ENCODE assay signal across 1 cellular context in the genomic region with DNA sequence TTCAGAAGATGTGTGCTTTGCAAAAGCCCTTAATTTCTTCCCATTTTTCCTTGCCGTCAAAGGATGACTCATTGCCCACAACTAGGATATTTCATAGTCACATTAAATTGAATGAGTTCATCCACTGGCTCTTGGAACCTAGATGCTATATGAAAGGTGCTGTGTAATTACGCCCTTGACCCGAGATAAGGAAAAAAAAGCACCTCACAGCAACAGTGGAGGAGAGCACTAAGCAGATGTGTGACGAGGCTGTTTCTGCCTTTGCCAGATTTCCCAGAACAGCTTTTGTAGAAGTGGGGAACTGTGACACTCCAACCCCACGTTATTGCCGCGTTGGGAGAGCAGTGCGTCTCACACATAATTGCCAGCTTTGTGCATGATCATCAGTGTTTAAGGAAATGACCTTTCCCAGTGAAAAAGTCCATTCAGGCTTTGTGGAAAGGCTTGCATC.
A peak's percentile ranks its signal among the peaks of the same experiment; 100 is the strongest.
TF ChIP-seq lines count a peak whose summit lies in the region.

No MANE protein-coding gene starts in this region.

TF ChIP-seq in K562, 482 proteins besides CTCF, POLR2A, EP300 and RAD21 (continued from another document and continues in another):
- TF ChIP-seq CC2D1A (IDR thresholded peaks at IDR 0.05) (no peak), CSDE1 (IDR thresholded peaks at IDR 0.05) (no peak), GATAD2B (IDR thresholded peaks at IDR 0.05; ENCODE audit: borderline replicate concordance) (no peak), PHB2 (IDR thresholded peaks at IDR 0.05; ENCODE audit: low read depth) (no peak), RCOR1 (IDR thresholded peaks at IDR 0.05; ENCODE audit: borderline replicate concordance in 1 of 2, low read depth in 2 of 2, low read length in 2 of 2) (peak; percentile 56 to 94; a peak in 3 of 4 replicates), ZNF384 (IDR thresholded peaks at IDR 0.05; ENCODE audit: low read depth, low read length) (peak; percentile 86), MTF1 (CRISPR knock-in tag; IDR thresholded peaks at IDR 0.05; ENCODE audit: borderline replicate concordance) (no peak), ELF1 (tag; IDR thresholded peaks at IDR 0.05) (no peak), TARDBP (IDR thresholded peaks at IDR 0.05) (no peak), SAP30 (IDR thresholded peaks at IDR 0.05; ENCODE audit: borderline replicate concordance, insufficient read depth, low read depth, low read length, poor library complexity, severe bottlenecking) (no peak), ZNF778 (CRISPR knock-in tag; IDR thresholded peaks at IDR 0.05) (no peak), C11orf30 (IDR thresholded peaks at IDR 0.05; ENCODE audit: low read depth) (peak; percentile 93), CEBPB (tag; IDR thresholded peaks at IDR 0.05) (peak; percentile 52; the same call in 1 of the 2 replicates), ARID2 (IDR thresholded peaks at IDR 0.05) (no peak), SMARCA4 (IDR thresholded peaks at IDR 0.05) (peak; percentile 95), KDM4B (IDR thresholded peaks at IDR 0.05; ENCODE audit: borderline replicate concordance in 2 of 2, low read depth in 1 of 2) (no peak), BHLHE40 (IDR thresholded peaks at IDR 0.05; ENCODE audit: low read length) (no peak), L3MBTL2 (IDR thresholded peaks at IDR 0.05) (0 out of 2 replicates have a peak, but pooled peaks have one; percentile 26), NELFE (IDR thresholded peaks at IDR 0.05; ENCODE audit: insufficient read depth, insufficient read length) (no peak), MCM3 (IDR thresholded peaks at IDR 0.05) (no peak), HCFC1 (IDR thresholded peaks at IDR 0.05; ENCODE audit: low read depth, low read length) (no peak), GATA2 (CRISPR knock-in tag; IDR thresholded peaks at IDR 0.05) (no peak; the same call in 1 of the 2 replicates), JUNB (CRISPR knock-in tag; conservative IDR thresholded peaks at IDR 0.05) (peak; percentile 78), ZNF507 (tag; conservative IDR thresholded peaks at IDR 0.05) (no peak), CBFA2T2 (conservative IDR thresholded peaks at IDR 0.05) (peak; percentile 68), ZNF408 (CRISPR knock-in tag; IDR thresholded peaks at IDR 0.05; ENCODE audit: low read depth) (no peak), ZNF316 (IDR thresholded peaks at IDR 0.05) (peak; percentile 96), SP1 (CRISPR knock-in tag; IDR thresholded peaks at IDR 0.05) (no peak), SMAD4 (CRISPR knock-in tag; conservative IDR thresholded peaks at IDR 0.05) (no peak), NCOA6 (IDR thresholded peaks at IDR 0.05) (no peak), BACH1 (tag; IDR thresholded peaks at IDR 0.05) (peak; percentile 91), NFE2L1 (tag; IDR thresholded peaks at IDR 0.05; ENCODE audit: borderline replicate concordance, low read depth) (peak; percentile 33; the same call in 1 of the 2 replicates), KDM2B (CRISPR knock-in tag; IDR thresholded peaks at IDR 0.05) (no peak), ETV5 (CRISPR knock-in tag; IDR thresholded peaks at IDR 0.05; ENCODE audit: low read depth) (0 out of 2 replicates have a peak, but pooled peaks have one; percentile 18), YBX1 (IDR thresholded peaks at IDR 0.05) (no peak), DPF2 (IDR thresholded peaks at IDR 0.05) (peak; percentile 95), RHOXF2B (CRISPR knock-in tag; conservative IDR thresholded peaks at IDR 0.05) (no peak), FOS (IDR thresholded peaks at IDR 0.05; ENCODE audit: extremely low read depth, insufficient read length) (peak; percentile 48)
- TF ChIP-seq, protein P1, sequence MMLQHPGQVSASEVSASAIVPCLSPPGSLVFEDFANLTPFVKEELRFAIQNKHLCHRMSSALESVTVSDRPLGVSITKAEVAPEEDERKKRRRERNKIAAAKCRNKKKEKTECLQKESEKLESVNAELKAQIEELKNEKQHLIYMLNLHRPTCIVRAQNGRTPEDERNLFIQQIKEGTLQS (IDR thresholded peaks at IDR 0.05), result peak; percentile 99
- TF ChIP-seq, protein P1 (CRISPR knock-in tag; conservative IDR thresholded peaks at IDR 0.05), result peak; percentile 74; the same call in 1 of the 2 replicates
- TF ChIP-seq, protein P2, sequence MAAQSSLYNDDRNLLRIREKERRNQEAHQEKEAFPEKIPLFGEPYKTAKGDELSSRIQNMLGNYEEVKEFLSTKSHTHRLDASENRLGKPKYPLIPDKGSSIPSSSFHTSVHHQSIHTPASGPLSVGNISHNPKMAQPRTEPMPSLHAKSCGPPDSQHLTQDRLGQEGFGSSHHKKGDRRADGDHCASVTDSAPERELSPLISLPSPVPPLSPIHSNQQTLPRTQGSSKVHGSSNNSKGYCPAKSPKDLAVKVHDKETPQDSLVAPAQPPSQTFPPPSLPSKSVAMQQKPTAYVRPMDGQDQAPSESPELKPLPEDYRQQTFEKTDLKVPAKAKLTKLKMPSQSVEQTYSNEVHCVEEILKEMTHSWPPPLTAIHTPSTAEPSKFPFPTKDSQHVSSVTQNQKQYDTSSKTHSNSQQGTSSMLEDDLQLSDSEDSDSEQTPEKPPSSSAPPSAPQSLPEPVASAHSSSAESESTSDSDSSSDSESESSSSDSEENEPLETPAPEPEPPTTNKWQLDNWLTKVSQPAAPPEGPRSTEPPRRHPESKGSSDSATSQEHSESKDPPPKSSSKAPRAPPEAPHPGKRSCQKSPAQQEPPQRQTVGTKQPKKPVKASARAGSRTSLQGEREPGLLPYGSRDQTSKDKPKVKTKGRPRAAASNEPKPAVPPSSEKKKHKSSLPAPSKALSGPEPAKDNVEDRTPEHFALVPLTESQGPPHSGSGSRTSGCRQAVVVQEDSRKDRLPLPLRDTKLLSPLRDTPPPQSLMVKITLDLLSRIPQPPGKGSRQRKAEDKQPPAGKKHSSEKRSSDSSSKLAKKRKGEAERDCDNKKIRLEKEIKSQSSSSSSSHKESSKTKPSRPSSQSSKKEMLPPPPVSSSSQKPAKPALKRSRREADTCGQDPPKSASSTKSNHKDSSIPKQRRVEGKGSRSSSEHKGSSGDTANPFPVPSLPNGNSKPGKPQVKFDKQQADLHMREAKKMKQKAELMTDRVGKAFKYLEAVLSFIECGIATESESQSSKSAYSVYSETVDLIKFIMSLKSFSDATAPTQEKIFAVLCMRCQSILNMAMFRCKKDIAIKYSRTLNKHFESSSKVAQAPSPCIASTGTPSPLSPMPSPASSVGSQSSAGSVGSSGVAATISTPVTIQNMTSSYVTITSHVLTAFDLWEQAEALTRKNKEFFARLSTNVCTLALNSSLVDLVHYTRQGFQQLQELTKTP (IDR thresholded peaks at IDR 0.05; ENCODE audit: low read depth in 1 of 2, partially characterized antibody in 2 of 2), result peak in 1 of 2 experiments; percentile 76
- TF ChIP-seq, protein P3, sequence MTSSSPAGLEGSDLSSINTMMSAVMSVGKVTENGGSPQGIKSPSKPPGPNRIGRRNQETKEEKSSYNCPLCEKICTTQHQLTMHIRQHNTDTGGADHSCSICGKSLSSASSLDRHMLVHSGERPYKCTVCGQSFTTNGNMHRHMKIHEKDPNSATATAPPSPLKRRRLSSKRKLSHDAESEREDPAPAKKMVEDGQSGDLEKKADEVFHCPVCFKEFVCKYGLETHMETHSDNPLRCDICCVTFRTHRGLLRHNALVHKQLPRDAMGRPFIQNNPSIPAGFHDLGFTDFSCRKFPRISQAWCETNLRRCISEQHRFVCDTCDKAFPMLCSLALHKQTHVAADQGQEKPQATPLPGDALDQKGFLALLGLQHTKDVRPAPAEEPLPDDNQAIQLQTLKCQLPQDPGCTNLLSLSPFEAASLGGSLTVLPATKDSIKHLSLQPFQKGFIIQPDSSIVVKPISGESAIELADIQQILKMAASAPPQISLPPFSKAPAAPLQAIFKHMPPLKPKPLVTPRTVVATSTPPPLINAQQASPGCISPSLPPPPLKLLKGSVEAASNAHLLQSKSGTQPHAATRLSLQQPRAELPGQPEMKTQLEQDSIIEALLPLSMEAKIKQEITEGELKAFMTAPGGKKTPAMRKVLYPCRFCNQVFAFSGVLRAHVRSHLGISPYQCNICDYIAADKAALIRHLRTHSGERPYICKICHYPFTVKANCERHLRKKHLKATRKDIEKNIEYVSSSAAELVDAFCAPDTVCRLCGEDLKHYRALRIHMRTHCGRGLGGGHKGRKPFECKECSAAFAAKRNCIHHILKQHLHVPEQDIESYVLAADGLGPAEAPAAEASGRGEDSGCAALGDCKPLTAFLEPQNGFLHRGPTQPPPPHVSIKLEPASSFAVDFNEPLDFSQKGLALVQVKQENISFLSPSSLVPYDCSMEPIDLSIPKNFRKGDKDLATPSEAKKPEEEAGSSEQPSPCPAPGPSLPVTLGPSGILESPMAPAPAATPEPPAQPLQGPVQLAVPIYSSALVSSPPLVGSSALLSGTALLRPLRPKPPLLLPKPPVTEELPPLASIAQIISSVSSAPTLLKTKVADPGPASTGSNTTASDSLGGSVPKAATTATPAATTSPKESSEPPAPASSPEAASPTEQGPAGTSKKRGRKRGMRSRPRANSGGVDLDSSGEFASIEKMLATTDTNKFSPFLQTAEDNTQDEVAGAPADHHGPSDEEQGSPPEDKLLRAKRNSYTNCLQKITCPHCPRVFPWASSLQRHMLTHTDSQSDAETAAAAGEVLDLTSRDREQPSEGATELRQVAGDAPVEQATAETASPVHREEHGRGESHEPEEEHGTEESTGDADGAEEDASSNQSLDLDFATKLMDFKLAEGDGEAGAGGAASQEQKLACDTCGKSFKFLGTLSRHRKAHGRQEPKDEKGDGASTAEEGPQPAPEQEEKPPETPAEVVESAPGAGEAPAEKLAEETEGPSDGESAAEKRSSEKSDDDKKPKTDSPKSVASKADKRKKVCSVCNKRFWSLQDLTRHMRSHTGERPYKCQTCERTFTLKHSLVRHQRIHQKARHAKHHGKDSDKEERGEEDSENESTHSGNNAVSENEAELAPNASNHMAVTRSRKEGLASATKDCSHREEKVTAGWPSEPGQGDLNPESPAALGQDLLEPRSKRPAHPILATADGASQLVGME (CRISPR knock-in tag; IDR thresholded peaks at IDR 0.05), result no peak
- TF ChIP-seq, protein P4, sequence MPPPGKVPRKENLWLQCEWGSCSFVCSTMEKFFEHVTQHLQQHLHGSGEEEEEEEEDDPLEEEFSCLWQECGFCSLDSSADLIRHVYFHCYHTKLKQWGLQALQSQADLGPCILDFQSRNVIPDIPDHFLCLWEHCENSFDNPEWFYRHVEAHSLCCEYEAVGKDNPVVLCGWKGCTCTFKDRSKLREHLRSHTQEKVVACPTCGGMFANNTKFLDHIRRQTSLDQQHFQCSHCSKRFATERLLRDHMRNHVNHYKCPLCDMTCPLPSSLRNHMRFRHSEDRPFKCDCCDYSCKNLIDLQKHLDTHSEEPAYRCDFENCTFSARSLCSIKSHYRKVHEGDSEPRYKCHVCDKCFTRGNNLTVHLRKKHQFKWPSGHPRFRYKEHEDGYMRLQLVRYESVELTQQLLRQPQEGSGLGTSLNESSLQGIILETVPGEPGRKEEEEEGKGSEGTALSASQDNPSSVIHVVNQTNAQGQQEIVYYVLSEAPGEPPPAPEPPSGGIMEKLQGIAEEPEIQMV (tag; conservative IDR thresholded peaks at IDR 0.05; ENCODE audit: low read depth), result no peak
- TF ChIP-seq, protein P5, sequence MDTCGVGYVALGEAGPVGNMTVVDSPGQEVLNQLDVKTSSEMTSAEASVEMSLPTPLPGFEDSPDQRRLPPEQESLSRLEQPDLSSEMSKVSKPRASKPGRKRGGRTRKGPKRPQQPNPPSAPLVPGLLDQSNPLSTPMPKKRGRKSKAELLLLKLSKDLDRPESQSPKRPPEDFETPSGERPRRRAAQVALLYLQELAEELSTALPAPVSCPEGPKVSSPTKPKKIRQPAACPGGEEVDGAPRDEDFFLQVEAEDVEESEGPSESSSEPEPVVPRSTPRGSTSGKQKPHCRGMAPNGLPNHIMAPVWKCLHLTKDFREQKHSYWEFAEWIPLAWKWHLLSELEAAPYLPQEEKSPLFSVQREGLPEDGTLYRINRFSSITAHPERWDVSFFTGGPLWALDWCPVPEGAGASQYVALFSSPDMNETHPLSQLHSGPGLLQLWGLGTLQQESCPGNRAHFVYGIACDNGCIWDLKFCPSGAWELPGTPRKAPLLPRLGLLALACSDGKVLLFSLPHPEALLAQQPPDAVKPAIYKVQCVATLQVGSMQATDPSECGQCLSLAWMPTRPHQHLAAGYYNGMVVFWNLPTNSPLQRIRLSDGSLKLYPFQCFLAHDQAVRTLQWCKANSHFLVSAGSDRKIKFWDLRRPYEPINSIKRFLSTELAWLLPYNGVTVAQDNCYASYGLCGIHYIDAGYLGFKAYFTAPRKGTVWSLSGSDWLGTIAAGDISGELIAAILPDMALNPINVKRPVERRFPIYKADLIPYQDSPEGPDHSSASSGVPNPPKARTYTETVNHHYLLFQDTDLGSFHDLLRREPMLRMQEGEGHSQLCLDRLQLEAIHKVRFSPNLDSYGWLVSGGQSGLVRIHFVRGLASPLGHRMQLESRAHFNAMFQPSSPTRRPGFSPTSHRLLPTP (IDR thresholded peaks at IDR 0.05; ENCODE audit: borderline replicate concordance, extremely low read depth, insufficient read length), result no peak
- TF ChIP-seq, protein P6, sequence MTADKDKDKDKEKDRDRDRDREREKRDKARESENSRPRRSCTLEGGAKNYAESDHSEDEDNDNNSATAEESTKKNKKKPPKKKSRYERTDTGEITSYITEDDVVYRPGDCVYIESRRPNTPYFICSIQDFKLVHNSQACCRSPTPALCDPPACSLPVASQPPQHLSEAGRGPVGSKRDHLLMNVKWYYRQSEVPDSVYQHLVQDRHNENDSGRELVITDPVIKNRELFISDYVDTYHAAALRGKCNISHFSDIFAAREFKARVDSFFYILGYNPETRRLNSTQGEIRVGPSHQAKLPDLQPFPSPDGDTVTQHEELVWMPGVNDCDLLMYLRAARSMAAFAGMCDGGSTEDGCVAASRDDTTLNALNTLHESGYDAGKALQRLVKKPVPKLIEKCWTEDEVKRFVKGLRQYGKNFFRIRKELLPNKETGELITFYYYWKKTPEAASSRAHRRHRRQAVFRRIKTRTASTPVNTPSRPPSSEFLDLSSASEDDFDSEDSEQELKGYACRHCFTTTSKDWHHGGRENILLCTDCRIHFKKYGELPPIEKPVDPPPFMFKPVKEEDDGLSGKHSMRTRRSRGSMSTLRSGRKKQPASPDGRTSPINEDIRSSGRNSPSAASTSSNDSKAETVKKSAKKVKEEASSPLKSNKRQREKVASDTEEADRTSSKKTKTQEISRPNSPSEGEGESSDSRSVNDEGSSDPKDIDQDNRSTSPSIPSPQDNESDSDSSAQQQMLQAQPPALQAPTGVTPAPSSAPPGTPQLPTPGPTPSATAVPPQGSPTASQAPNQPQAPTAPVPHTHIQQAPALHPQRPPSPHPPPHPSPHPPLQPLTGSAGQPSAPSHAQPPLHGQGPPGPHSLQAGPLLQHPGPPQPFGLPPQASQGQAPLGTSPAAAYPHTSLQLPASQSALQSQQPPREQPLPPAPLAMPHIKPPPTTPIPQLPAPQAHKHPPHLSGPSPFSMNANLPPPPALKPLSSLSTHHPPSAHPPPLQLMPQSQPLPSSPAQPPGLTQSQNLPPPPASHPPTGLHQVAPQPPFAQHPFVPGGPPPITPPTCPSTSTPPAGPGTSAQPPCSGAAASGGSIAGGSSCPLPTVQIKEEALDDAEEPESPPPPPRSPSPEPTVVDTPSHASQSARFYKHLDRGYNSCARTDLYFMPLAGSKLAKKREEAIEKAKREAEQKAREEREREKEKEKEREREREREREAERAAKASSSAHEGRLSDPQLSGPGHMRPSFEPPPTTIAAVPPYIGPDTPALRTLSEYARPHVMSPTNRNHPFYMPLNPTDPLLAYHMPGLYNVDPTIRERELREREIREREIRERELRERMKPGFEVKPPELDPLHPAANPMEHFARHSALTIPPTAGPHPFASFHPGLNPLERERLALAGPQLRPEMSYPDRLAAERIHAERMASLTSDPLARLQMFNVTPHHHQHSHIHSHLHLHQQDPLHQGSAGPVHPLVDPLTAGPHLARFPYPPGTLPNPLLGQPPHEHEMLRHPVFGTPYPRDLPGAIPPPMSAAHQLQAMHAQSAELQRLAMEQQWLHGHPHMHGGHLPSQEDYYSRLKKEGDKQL (CRISPR knock-in tag; IDR thresholded peaks at IDR 0.05; ENCODE audit: borderline replicate concordance), result no peak
